Comparison of ENCODE assay signal across 20 cellular contexts in the genomic region with DNA sequence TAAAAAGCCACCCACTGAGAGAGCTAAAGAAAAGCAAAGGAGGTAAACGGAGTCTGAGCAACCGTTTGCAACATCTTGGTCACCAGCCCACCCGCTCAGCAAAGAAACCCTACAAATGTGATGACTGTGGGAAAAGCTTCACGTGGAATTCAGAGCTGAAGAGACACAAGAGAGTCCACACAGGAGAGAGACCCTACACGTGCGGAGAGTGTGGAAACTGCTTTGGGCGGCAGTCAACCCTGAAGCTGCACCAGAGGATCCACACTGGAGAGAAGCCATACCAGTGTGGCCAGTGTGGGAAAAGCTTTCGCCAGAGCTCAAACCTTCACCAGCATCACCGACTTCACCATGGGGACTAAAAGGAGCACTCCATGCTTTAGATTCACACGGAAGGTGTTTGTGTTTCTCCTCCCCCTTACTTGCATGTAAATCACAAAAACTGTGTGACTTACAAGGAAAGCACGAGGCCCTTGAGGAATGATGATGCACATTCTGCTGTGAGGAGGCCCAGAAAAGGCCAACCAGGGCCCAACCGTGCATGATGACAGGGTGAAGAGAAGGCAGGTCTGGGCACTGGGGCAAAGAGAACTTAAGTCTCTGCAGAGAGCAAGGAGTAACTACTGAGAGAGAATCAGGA. TPM values are rescaled to one million over a fixed set of nuclear protein-coding genes. Genes with fewer than 3 reads are reported as not detected.
"Had no signal": no experiment of that assay in that cellular context is flagged by ENCODE, and none has a peak within 500 bp of the region (broad histone marks: within the 10 kb centered on the region; RNA-seq: fewer than 3 reads in every experiment).

No MANE protein-coding gene starts in this region.

- H3K27ac Mint-ChIP-seq: activated naive CD8-positive, alpha-beta T cell treated with anti-CD3 and anti-CD28 coated beads, Interleukin-2, amount 50 U/mL, for 24 hours; stimulated activated effector memory CD8-positive, alpha-beta T cell treated with anti-CD3 and anti-CD28 coated beads, Interleukin-12 subunit alpha, Interleukin-12 subunit beta, amount 100 ng/mL, for 72 hours had no signal

- H3K4me1 Mint-ChIP-seq: neural crest cell; stimulated activated effector memory CD8-positive, alpha-beta T cell treated with anti-CD3 and anti-CD28 coated beads, Interleukin-12 subunit alpha, Interleukin-12 subunit beta, amount 100 ng/mL, for 72 hours had no signal

- H3K4me3 ChIP-seq: dorsolateral prefrontal cortex, left ventricle myocardium inferior, psoas muscle, transverse colon had no signal

- H3K27me3 ChIP-seq: dorsolateral prefrontal cortex, esophagus squamous epithelium, transverse colon had no signal

- H3K4me1 ChIP-seq: psoas muscle, transverse colon had no signal

- H3K27me3 Mint-ChIP-seq: activated naive CD8-positive, alpha-beta T cell treated with anti-CD3 and anti-CD28 coated beads, Interleukin-2, amount 50 U/mL, for 24 hours had no signal

- H3K27ac ChIP-seq: dorsolateral prefrontal cortex, esophagus squamous epithelium, left ventricle myocardium inferior, psoas muscle, transverse colon had no signal

- DNase-seq: activated CD4-positive, CD25-positive, alpha-beta regulatory T cell treated with anti-CD3 and anti-CD28 coated beads, Interleukin-2, amount 50 U/mL, for 72 hours; activated naive CD4-positive, alpha-beta T cell treated with Interleukin-2 at 50 U/mL for 16 hours; activated naive CD8-positive, alpha-beta T cell treated with anti-CD3 and anti-CD28 coated beads, Interleukin-2, amount 50 U/mL, for 24 hours; activated T-cell treated with anti-CD3 and anti-CD28 coated beads for 4 hours; dorsolateral prefrontal cortex; esophagus squamous epithelium; hypothalamus; left ventricle myocardium inferior; mesenchymal stem cell; psoas muscle; stimulated activated CD4-positive, alpha-beta T cell treated with anti-CD3 and anti-CD28 coated beads, Interleukin-12 subunit alpha, Interleukin-12 subunit beta, amount 100 ng/mL, for 4 hours; stimulated activated CD4-positive, alpha-beta T cell treated with anti-CD3 and anti-CD28 coated beads, Interleukin-2, amount 100 ng/mL, for 24 hours; T-helper 1 cell; T1000; transverse colon had no signal

- H3K4me3 Mint-ChIP-seq: activated naive CD8-positive, alpha-beta T cell treated with anti-CD3 and anti-CD28 coated beads, Interleukin-2, amount 50 U/mL, for 24 hours; neural crest cell; stimulated activated effector memory CD8-positive, alpha-beta T cell treated with anti-CD3 and anti-CD28 coated beads, Interleukin-12 subunit alpha, Interleukin-12 subunit beta, amount 100 ng/mL, for 72 hours had no signal

- ATAC-seq: activated naive CD8-positive, alpha-beta T cell treated with anti-CD3 and anti-CD28 coated beads, Interleukin-2, amount 50 U/mL, for 24 hours; psoas muscle; stimulated activated effector memory CD8-positive, alpha-beta T cell treated with anti-CD3 and anti-CD28 coated beads, Interleukin-12 subunit alpha, Interleukin-12 subunit beta, amount 100 ng/mL, for 72 hours had no signal

RNA-seq across cellular contexts. Expression of gene OR2C1, which starts 53.0 kb away (rescaled TPM):
- total RNA-seq: endothelial cell of umbilical vein, esophagus squamous epithelium, fibroblast of villous mesenchyme, osteocyte, psoas muscle, transverse colon had no signal
